ENCODE assay signal across 9 cellular contexts in genomic region chr12:53097207-53097563, GRCh38. TPM values are rescaled to one million over a fixed set of nuclear protein-coding genes. Genes with fewer than 3 reads are reported as not detected.
DNase-seq lines count a peak whose midpoint lies in the region; ATAC-seq and TF ChIP-seq lines count a peak whose summit lies in the region.
"Had no signal": no experiment of that assay in that cellular context is flagged by ENCODE, and none has a peak within 500 bp of the region (broad histone marks: within the 10 kb centered on the region; RNA-seq: fewer than 3 reads in every experiment).

No MANE protein-coding gene starts in this region.

- H3K36me3 Mint-ChIP-seq in activated T-cell treated with anti-CD3 and anti-CD28 coated beads, Interleukin-2, amount 50 U/mL, for 4 hours (ENCODE audit: insufficient read depth): no peaks in the 10 kb centered on the region
- H3K36me3 Mint-ChIP-seq in activated naive CD8-positive, alpha-beta T cell treated with anti-CD3 and anti-CD28 coated beads, Interleukin-2, amount 10 ng/mL, durations not matched to agents 7 days and 5 days: no peaks in the 10 kb centered on the region

- ATAC-seq in activated T-cell treated with anti-CD3 and anti-CD28 coated beads, Interleukin-2, amount 50 U/mL, for 4 hours: no peak
- no peak for ATAC-seq in activated naive CD8-positive, alpha-beta T cell treated with anti-CD3 and anti-CD28 coated beads, Interleukin-2, amount 10 ng/mL, durations not matched to agents 7 days and 5 days (ENCODE audit: low read depth)
- ATAC-seq in GM18505 (IDR thresholded peaks at IDR 0.05; ENCODE audit: unreplicated experiment): no peak

- no peaks in the 10 kb centered on the region for H3K79me2 ChIP-seq in smooth muscle cell (ENCODE audit: low read depth)

- peaks cover 2% of the 10 kb centered on the region for H3K27me3 Mint-ChIP-seq in activated T-cell treated with anti-CD3 and anti-CD28 coated beads, Interleukin-2, amount 50 U/mL, for 4 hours (ENCODE audit: low read depth)
- H3K27me3 Mint-ChIP-seq in activated naive CD8-positive, alpha-beta T cell treated with anti-CD3 and anti-CD28 coated beads, Interleukin-2, amount 10 ng/mL, durations not matched to agents 7 days and 5 days: peaks cover 2% of the 10 kb centered on the region

- H3K4me1 ChIP-seq in iPS DF 6.9 (ENCODE audit: control insufficient read depth, insufficient read depth, low read length) (peaks cover 8% of the 10 kb centered on the region), smooth muscle cell (ENCODE audit: low read depth) (peaks cover 31% of the 10 kb centered on the region)

- POLR2A ChIA-PET in activated naive CD8-positive, alpha-beta T cell treated with anti-CD3 and anti-CD28 coated beads, Interleukin-2, amount 10 ng/mL, durations not matched to agents 7 days and 5 days (lab: Charles Lee): interaction anchor here (3.2 to 3.4 kb wide), 2 partner anchors 18 to 31 kb away, joined by 25 to 28 read pairs; partner anchors contain the start of gene SPRYD3

- H3K36me3 ChIP-seq in iPS DF 6.9 (ENCODE audit: control insufficient read depth, insufficient read depth, low read length): no peaks in the 10 kb centered on the region
- no peaks in the 10 kb centered on the region for H3K36me3 ChIP-seq in smooth muscle cell (ENCODE audit: low read depth)

- H3K9me3 Mint-ChIP-seq in activated T-cell treated with anti-CD3 and anti-CD28 coated beads, Interleukin-2, amount 50 U/mL, for 4 hours: no peaks in the 10 kb centered on the region
- H3K9me3 Mint-ChIP-seq in activated naive CD8-positive, alpha-beta T cell treated with anti-CD3 and anti-CD28 coated beads, Interleukin-2, amount 10 ng/mL, durations not matched to agents 7 days and 5 days: no peaks in the 10 kb centered on the region

- peak overlapping the region; percentile 97 for H3K4me2 ChIP-seq in smooth muscle cell

- peak overlapping the region; percentile 95 for H2AFZ ChIP-seq in smooth muscle cell (ENCODE audit: low read depth)

- peak overlapping the region; percentile 77 for H3K4me3 Mint-ChIP-seq in activated T-cell treated with anti-CD3 and anti-CD28 coated beads, Interleukin-2, amount 50 U/mL, for 4 hours
- H3K4me3 Mint-ChIP-seq in activated naive CD8-positive, alpha-beta T cell treated with anti-CD3 and anti-CD28 coated beads, Interleukin-2, amount 10 ng/mL, durations not matched to agents 7 days and 5 days: peak overlapping the region; percentile 80

- H3K9ac ChIP-seq in smooth muscle cell (ENCODE audit: low read depth): no peak overlapping the region

- WGBS in iPS DF 6.9 (ENCODE audit: insufficient coverage, insufficient read length): no CpG with 5 or more reads among the region's 9 CpGs
- WGBS in smooth muscle cell (ENCODE audit: low lambda C conversion rate): under 1% methylated on average over 9 of the region's 9 CpGs

- H3K27ac ChIP-seq in iPS DF 6.9 (ENCODE audit: low read length) (no peak overlapping the region), smooth muscle cell (ENCODE audit: low read depth) (no peak overlapping the region)

- H3F3A ChIP-seq in smooth muscle cell (ENCODE audit: low read depth): peaks cover 17% of the 10 kb centered on the region

- no peak for TF ChIP-seq POLR2A in erythroblast (IDR thresholded peaks at IDR 0.05; ENCODE audit: low read length)
- TF ChIP-seq POLR2A in GM18505 (IDR thresholded peaks at IDR 0.05; ENCODE audit: borderline replicate concordance, extremely low read depth, insufficient read depth, insufficient read length): no peak

- H4K20me1 ChIP-seq in smooth muscle cell (ENCODE audit: low read depth): no peaks in the 10 kb centered on the region

- H3K27ac Mint-ChIP-seq in activated naive CD8-positive, alpha-beta T cell treated with anti-CD3 and anti-CD28 coated beads, Interleukin-2, amount 10 ng/mL, durations not matched to agents 7 days and 5 days: peak overlapping the region; percentile 86

- H3K27me3 ChIP-seq in iPS DF 6.9 (ENCODE audit: control insufficient read depth, insufficient read depth, low read length) (peaks cover 4% of the 10 kb centered on the region; the same call in 1 of the 2 replicates), smooth muscle cell (ENCODE audit: low read depth) (no peaks in the 10 kb centered on the region)

- no peak for DNase-seq in activated T-cell treated with anti-CD3 and anti-CD28 coated beads, Interleukin-2, amount 50 U/mL, for 4 hours
- DNase-seq in activated T-cell treated with anti-CD3 and anti-CD28 coated beads, Interleukin-2, amount 50 U/mL, for 1 hour: no peak
- DNase-seq in activated naive CD8-positive, alpha-beta T cell treated with anti-CD3 and anti-CD28 coated beads, Interleukin-2, amount 10 ng/mL, durations not matched to agents 7 days and 5 days: peak; percentile 25
- DNase-seq in iPS DF 6.9 (ENCODE audit: low read depth, low spot score): no peak
- DNase-seq in smooth muscle cell (lab: John Stamatoyannopoulos, UW; ENCODE audit: unreplicated experiment): no peak
- DNase-seq in DMS 273 (lab: John Stamatoyannopoulos, UW; ENCODE audit: unreplicated experiment): no peak
- DNase-seq in erythroblast (lab: John Stamatoyannopoulos, UW): no peak

- TF ChIP-seq CTCF in smooth muscle cell (IDR thresholded peaks at IDR 0.05; ENCODE audit: borderline replicate concordance, insufficient read depth, poor library complexity, severe bottlenecking): no peak

- peak overlapping the region; percentile 61; the same call in 1 of the 2 replicates for H3K4me3 ChIP-seq in iPS DF 6.9 (ENCODE audit: low read length)
- peak overlapping the region; percentile 61 for H3K4me3 ChIP-seq in smooth muscle cell

- peaks cover 31% of the 10 kb centered on the region for H3K4me1 Mint-ChIP-seq in activated T-cell treated with anti-CD3 and anti-CD28 coated beads, Interleukin-2, amount 50 U/mL, for 4 hours (ENCODE audit: low read depth)
- peaks cover 54% of the 10 kb centered on the region for H3K4me1 Mint-ChIP-seq in activated naive CD8-positive, alpha-beta T cell treated with anti-CD3 and anti-CD28 coated beads, Interleukin-2, amount 10 ng/mL, durations not matched to agents 7 days and 5 days

- no peaks in the 10 kb centered on the region for H3K9me3 ChIP-seq in iPS DF 6.9 (ENCODE audit: control insufficient read depth, insufficient read depth, low read length)
- no peaks in the 10 kb centered on the region for H3K9me3 ChIP-seq in smooth muscle cell (replicated peaks; ENCODE audit: low read depth)

RNA-seq across cellular contexts. Expression of gene IGFBP6, which starts 0.3 kb away (rescaled TPM):
- under 1 TPM; 0.29 to 0.43 (median 0.38) TPM for total RNA-seq in activated T-cell treated with anti-CD3 and anti-CD28 coated beads, Interleukin-2, amount 50 U/mL, for 4 hours
- 1 to 10 TPM; 2.0 to 2.3 TPM for total RNA-seq in activated naive CD8-positive, alpha-beta T cell treated with anti-CD3 and anti-CD28 coated beads, Interleukin-2, amount 10 ng/mL, durations not matched to agents 7 days and 5 days
- 22.6 and 22.7 TPM in 2 replicates for total RNA-seq in smooth muscle cell
- 94.4 and 102 TPM in 2 replicates for polyA plus RNA-seq in smooth muscle cell

RNA-seq across cellular contexts. Expression of gene SOAT2, which starts 6.1 kb away (rescaled TPM):
- total RNA-seq in activated T-cell treated with anti-CD3 and anti-CD28 coated beads, Interleukin-2, amount 50 U/mL, for 4 hours: under 1 TPM; 0.15 to 0.54 (median 0.32) TPM
- total RNA-seq in activated naive CD8-positive, alpha-beta T cell treated with anti-CD3 and anti-CD28 coated beads, Interleukin-2, amount 10 ng/mL, durations not matched to agents 7 days and 5 days: 10 to 100 TPM in 1 of 2 experiments, 1 to 10 TPM in 1; 9.8 to 10.4 TPM
- not detected in 2 replicates for total RNA-seq in smooth muscle cell
- not detected in 2 replicates for polyA plus RNA-seq in smooth muscle cell
- total RNA-seq: glomerular endothelial cell had no signal

RNA-seq across cellular contexts. Expression of gene SPRYD3, which starts 18.0 kb away (rescaled TPM):
- total RNA-seq in activated T-cell treated with anti-CD3 and anti-CD28 coated beads, Interleukin-2, amount 50 U/mL, for 4 hours: 10 to 100 TPM; 48.3 to 57.8 (median 50.7) TPM
- total RNA-seq in activated naive CD8-positive, alpha-beta T cell treated with anti-CD3 and anti-CD28 coated beads, Interleukin-2, amount 10 ng/mL, durations not matched to agents 7 days and 5 days: 10 to 100 TPM; 34.4 to 37.8 TPM
- total RNA-seq in smooth muscle cell: 20.2 and 23.0 TPM in 2 replicates
- polyA plus RNA-seq in smooth muscle cell: 43.5 and 57.1 TPM in 2 replicates

RNA-seq across cellular contexts. Expression of gene TNS2, which starts 47.3 kb away (rescaled TPM):
- total RNA-seq in activated T-cell treated with anti-CD3 and anti-CD28 coated beads, Interleukin-2, amount 50 U/mL, for 4 hours: 1 to 10 TPM in 2 of 3 donors, under 1 TPM in 1; 0.87 to 2.5 (median 2.1) TPM
- 1 to 10 TPM; 1.9 to 3.0 TPM for total RNA-seq in activated naive CD8-positive, alpha-beta T cell treated with anti-CD3 and anti-CD28 coated beads, Interleukin-2, amount 10 ng/mL, durations not matched to agents 7 days and 5 days
- 9.3 and 11.4 TPM in 2 replicates for total RNA-seq in smooth muscle cell
- 17.4 TPM in 2 replicates for polyA plus RNA-seq in smooth muscle cell

Comparison
In these comparisons a context has a peak if more than half of its experiments do, and no peak if none do; other contexts are left out.
1. RNA of gene SOAT2, which starts 6.1 kb away (total RNA-seq): 9.8 to 10.4 TPM in activated naive CD8-positive, alpha-beta T cell treated with anti-CD3 and anti-CD28 coated beads, Interleukin-2, amount 10 ng/mL, durations not matched to agents 7 days and 5 days; 0.15 to 0.54 TPM in activated T-cell treated with anti-CD3 and anti-CD28 coated beads, Interleukin-2, amount 50 U/mL, for 4 hours and not detected in smooth muscle cell; every median in the first group is over 4 times any median in the second.